Comparison of ENCODE assay signal across 1 cellular context in the genomic region with DNA sequence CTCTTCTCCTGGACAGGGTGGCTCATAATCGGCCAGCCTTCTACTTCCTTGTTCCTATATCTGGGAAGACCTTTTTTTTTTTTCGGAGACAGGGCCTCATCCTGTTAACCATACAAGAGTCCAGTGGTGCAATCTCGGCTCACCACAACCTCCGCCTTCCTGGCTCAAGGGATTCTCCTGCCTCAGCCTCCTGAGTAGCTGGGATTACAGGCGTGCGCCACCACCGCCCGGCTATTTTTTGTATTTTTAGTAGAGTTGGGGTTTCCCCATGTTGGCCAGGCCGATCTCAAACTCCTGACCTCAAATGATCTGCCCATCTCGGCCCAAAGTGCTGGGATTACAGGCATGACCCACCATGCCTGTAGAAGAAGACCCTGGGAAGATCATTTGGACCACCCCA.
TF ChIP-seq lines count a peak whose summit lies in the region.

No MANE protein-coding gene starts in this region.

TF ChIP-seq in IMR-90, 13 proteins besides CTCF, POLR2A, EP300 and RAD21 (continued from another document):
- TF ChIP-seq MAZ (IDR thresholded peaks at IDR 0.05; ENCODE audit: borderline replicate concordance, low read depth, low read length) = no peak
- TF ChIP-seq RFX5 (IDR thresholded peaks at IDR 0.05; ENCODE audit: low read depth, low read length) = no peak
- no peak for TF ChIP-seq RCOR1 (IDR thresholded peaks at IDR 0.05; ENCODE audit: insufficient replicate concordance, low read length)
